ENCODE assay signal across 16 cellular contexts in the genomic region with DNA sequence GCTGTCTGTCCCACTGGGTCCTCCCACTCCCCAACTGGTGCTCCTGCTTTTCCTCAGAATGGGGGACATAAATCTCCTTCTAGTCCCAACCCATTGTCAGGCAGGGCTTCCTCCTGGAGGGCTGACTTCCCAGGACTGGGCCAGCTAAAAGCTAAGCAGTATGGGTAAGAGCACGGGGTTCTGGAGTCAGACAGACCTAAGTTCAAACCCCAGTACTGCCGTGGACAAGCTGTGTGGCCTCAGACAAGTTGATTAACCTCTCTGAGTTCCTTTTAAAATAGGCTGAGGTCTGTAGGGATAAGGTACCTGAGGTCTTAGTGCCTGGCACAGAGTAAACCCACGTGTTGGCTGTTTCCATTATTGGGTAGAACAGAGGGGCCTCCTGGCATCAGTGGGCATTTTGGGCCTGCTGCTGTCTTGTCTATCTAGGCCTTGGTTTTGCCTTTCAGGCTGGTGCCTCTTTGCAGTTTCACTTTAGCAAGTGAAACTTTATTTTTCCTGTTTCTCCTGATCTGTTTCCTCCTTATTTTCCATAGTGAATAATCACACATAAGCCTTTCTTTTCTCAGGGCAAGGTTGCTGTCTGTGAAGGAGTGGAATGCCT.
A peak's percentile ranks its signal among the peaks of the same experiment; 100 is the strongest.
DNase-seq lines count a peak whose midpoint lies in the region; ATAC-seq, FAIRE-seq and TF ChIP-seq lines count a peak whose summit lies in the region.
"Had no signal": no experiment of that assay in that cellular context is flagged by ENCODE, and none has a peak within 500 bp of the region (broad histone marks: within the 10 kb centered on the region; RNA-seq: fewer than 3 reads in every experiment).

No MANE protein-coding gene starts in this region.

- ATAC-seq in activated T-helper 17 cell treated with anti-CD3 and anti-CD28 coated beads, Interleukin-2, amount 50 U/mL, for 72 hours (replicated peaks): no peak
- ATAC-seq in naive thymus-derived CD8-positive, alpha-beta T cell: peak in 1 of 2 donors; percentile 3
- ATAC-seq in HG02852 (IDR thresholded peaks at IDR 0.05; ENCODE audit: unreplicated experiment) (no peak), HG03439 (IDR thresholded peaks at IDR 0.05; ENCODE audit: unreplicated experiment) (no peak), GM18873 (IDR thresholded peaks at IDR 0.05; ENCODE audit: low FRiP score, unreplicated experiment) (no peak)

- H3K27me3 Mint-ChIP-seq in CD14-positive monocyte (ENCODE audit: low read depth in 3 of 3): peaks cover 0 to 2% (median 0%) of the 10 kb centered on the region in 3 donors
- no peaks in the 10 kb centered on the region for H3K27me3 Mint-ChIP-seq in activated T-helper 17 cell treated with anti-CD3 and anti-CD28 coated beads, Interleukin-2, amount 50 U/mL, for 72 hours
- H3K27me3 Mint-ChIP-seq in naive thymus-derived CD8-positive, alpha-beta T cell: no peaks in the 10 kb centered on the region

- peak overlapping the region in 6 of 7 donors; percentile 0 to 87 (median 79) for H3K27ac Mint-ChIP-seq in CD14-positive monocyte
- peak overlapping the region; percentile 87 for H3K27ac Mint-ChIP-seq in activated T-helper 17 cell treated with anti-CD3 and anti-CD28 coated beads, Interleukin-2, amount 50 U/mL, for 72 hours
- peak overlapping the region; percentile 87 to 97 (median 93) for H3K27ac Mint-ChIP-seq in naive thymus-derived CD8-positive, alpha-beta T cell

- H3K36me3 Mint-ChIP-seq in CD14-positive monocyte: peaks cover 32 to 33% of the 10 kb centered on the region in 2 donors
- H3K36me3 Mint-ChIP-seq in activated T-helper 17 cell treated with anti-CD3 and anti-CD28 coated beads, Interleukin-2, amount 50 U/mL, for 72 hours (ENCODE audit: low read depth): peaks cover 6% of the 10 kb centered on the region
- no peaks in the 10 kb centered on the region for H3K36me3 Mint-ChIP-seq in naive thymus-derived CD8-positive, alpha-beta T cell

- peaks cover 0 to under 1% (median 0%) of the 10 kb centered on the region in 7 donors for H3K9me3 Mint-ChIP-seq in CD14-positive monocyte
- H3K9me3 Mint-ChIP-seq in activated T-helper 17 cell treated with anti-CD3 and anti-CD28 coated beads, Interleukin-2, amount 50 U/mL, for 72 hours: no peaks in the 10 kb centered on the region
- no peaks in the 10 kb centered on the region for H3K9me3 Mint-ChIP-seq in naive thymus-derived CD8-positive, alpha-beta T cell
- H3K9me3 Mint-ChIP-seq: H9 had no signal

- DNase-seq in CD14-positive monocyte (ENCODE audit: low spot score): no peak
- DNase-seq in GM19239 (ENCODE audit: insufficient read length, low spot score): no peak
- no peak for DNase-seq in naive thymus-derived CD8-positive, alpha-beta T cell
- DNase-seq in NOMO-1 (lab: John Stamatoyannopoulos, UW; ENCODE audit: unreplicated experiment in 2 of 2): no peak
- DNase-seq: glutamatergic neuron; H9; NCI-H2029; SK-N-SH; stimulated activated CD4-positive, alpha-beta T cell treated with anti-CD3 and anti-CD28 coated beads, Interleukin-2, amount 100 ng/mL, for 48 hours; WERI-Rb-1 had no signal

- POLR2A ChIA-PET in naive thymus-derived CD8-positive, alpha-beta T cell (lab: Charles Lee): interaction anchor here (0.8 to 3.1 kb wide), 11 partner anchors 9 to 113 kb away, joined by 3 to 30 read pairs (median 3); no protein-coding TSS in a partner anchor

- H3K4me1 Mint-ChIP-seq in CD14-positive monocyte: peaks cover 66% of the 10 kb centered on the region
- H3K4me1 Mint-ChIP-seq in activated T-helper 17 cell treated with anti-CD3 and anti-CD28 coated beads, Interleukin-2, amount 50 U/mL, for 72 hours: peaks cover 66% of the 10 kb centered on the region
- peaks cover 62 to 98% (median 96%) of the 10 kb centered on the region in 4 donors for H3K4me1 Mint-ChIP-seq in naive thymus-derived CD8-positive, alpha-beta T cell

- H3K4me3 Mint-ChIP-seq in CD14-positive monocyte: no peak overlapping the region
- H3K4me3 Mint-ChIP-seq in activated T-helper 17 cell treated with anti-CD3 and anti-CD28 coated beads, Interleukin-2, amount 50 U/mL, for 72 hours: peak overlapping the region; percentile 72
- H3K4me3 Mint-ChIP-seq in naive thymus-derived CD8-positive, alpha-beta T cell: peak overlapping the region; percentile 55 to 82 (median 79)
- H3K4me3 Mint-ChIP-seq: H9 had no signal

- intact Hi-C loops in CD14-positive monocyte (cut with micrococcal nuclease): loop anchor here in 1 of 2 donors (5.0 kb wide), 2 partner anchors 62 to 93 kb away; no protein-coding TSS in a partner anchor

- TF ChIP-seq CTCF in CD14-positive monocyte (IDR thresholded peaks at IDR 0.05): no peak

- FAIRE-seq in GM19239 (lab: Jason Lieb, UNC): peak; percentile 63
- FAIRE-seq: G401.6, kidney had no signal

Comparison
In these comparisons a context has a peak if more than half of its experiments do, and no peak if none do; other contexts are left out.
1. H3K4me3 Mint-ChIP-seq: peak in activated T-helper 17 cell treated with anti-CD3 and anti-CD28 coated beads, Interleukin-2, amount 50 U/mL, for 72 hours (single experiment) and naive thymus-derived CD8-positive, alpha-beta T cell (10 of 10); none in CD14-positive monocyte (0 of 2).
2. Peak in every context shown above with its lines, with median percentiles within 50 percentile points of each other: H3K27ac Mint-ChIP-seq.